Comparison of ENCODE assay signal across 30 cellular contexts in genomic region chr2:21020031-21020667, GRCh38. TPM values are rescaled to one million over a fixed set of nuclear protein-coding genes. Genes with fewer than 3 reads are reported as not detected.
"Had no signal": no experiment of that assay in that cellular context is flagged by ENCODE, and none has a peak within 500 bp of the region (broad histone marks: within the 10 kb centered on the region; RNA-seq: fewer than 3 reads in every experiment).

No MANE protein-coding gene starts in this region.

- H3K9me3 ChIP-seq: ascending aorta, breast epithelium, colonic mucosa, esophagus muscularis mucosa, gastroesophageal sphincter had no signal

- ATAC-seq: activated naive CD4-positive, alpha-beta T cell treated with anti-CD3 and anti-CD28 coated beads, Interleukin-2, amount 50 U/mL, for 72 hours; activated T-cell treated with anti-CD3 and anti-CD28 coated beads, Interleukin-2, amount 50 U/mL, for 72 hours; foreskin keratinocyte; gastroesophageal sphincter; WTC11 had no signal

- H3K4me3 ChIP-seq: ascending aorta, breast epithelium, cardiac muscle cell, colonic mucosa, dorsolateral prefrontal cortex, esophagus muscularis mucosa, gastroesophageal sphincter had no signal

- H3K27me3 ChIP-seq: ascending aorta, breast epithelium, colonic mucosa, esophagus muscularis mucosa, gastroesophageal sphincter had no signal

- H3K36me3 ChIP-seq: ascending aorta, breast epithelium, cardiac muscle cell, colonic mucosa, gastroesophageal sphincter had no signal

- H3K4me1 ChIP-seq: ascending aorta, breast epithelium, colonic mucosa, esophagus muscularis mucosa, foreskin keratinocyte, gastroesophageal sphincter had no signal

- H3K27ac ChIP-seq: ascending aorta, breast epithelium, cardiac muscle cell, colonic mucosa, dorsolateral prefrontal cortex, esophagus muscularis mucosa, foreskin keratinocyte, gastroesophageal sphincter, VCaP had no signal

- DNase-seq: activated CD4-positive, alpha-beta memory T cell treated with anti-CD3 and anti-CD28 coated beads, Interleukin-2, amount 10 ng/mL, durations not matched to agents 7 days and 5 days; activated CD4-positive, alpha-beta T cell treated with anti-CD3 and anti-CD28 coated beads for 1 hour; activated CD4-positive, alpha-beta T cell treated with anti-CD3 and anti-CD28 coated beads for 4 hours; activated CD4-positive, alpha-beta T cell treated with anti-CD3 and anti-CD28 coated beads, Interleukin-2, amount 10 ng/mL, durations not matched to agents 7 days and 5 days; activated CD4-positive, alpha-beta T cell treated with anti-CD3 and anti-CD28 coated beads, Interleukin-2, amount 50 U/mL, for 4 hours; activated CD8-positive, alpha-beta memory T cell treated with anti-CD3 and anti-CD28 coated beads, Interleukin-2, amount 50 U/mL, for 48 hours; activated gamma-delta T cell; activated naive CD4-positive, alpha-beta T cell; activated naive CD4-positive, alpha-beta T cell treated with anti-CD3 and anti-CD28 coated beads, Interleukin-2, amount 10 ng/mL, durations not matched to agents 7 days and 5 days; activated naive CD8-positive, alpha-beta T cell treated with anti-CD3 and anti-CD28 coated beads, Interleukin-2, amount 10 ng/mL, durations not matched to agents 7 days and 5 days; activated T-cell treated with anti-CD3 and anti-CD28 coated beads for 4 hours; activated T-cell treated with anti-CD3 and anti-CD28 coated beads, Interleukin-2, amount 50 U/mL, for 24 hours; activated T-cell treated with anti-CD3 and anti-CD28 coated beads, Interleukin-2, amount 50 U/mL, for 72 hours; central memory CD4-positive, alpha-beta T cell; cerebellar nuclear complex; colonic mucosa; dorsolateral prefrontal cortex; effector memory CD4-positive, alpha-beta T cell; erythroblast; foreskin keratinocyte; T-helper 2 cell had no signal

RNA-seq across cellular contexts. Expression of gene APOB, which starts 23.7 kb away (rescaled TPM):
- total RNA-seq: activated CD4-positive, alpha-beta memory T cell treated with anti-CD3 and anti-CD28 coated beads, Interleukin-2, amount 10 ng/mL, durations not matched to agents 7 days and 5 days; activated CD4-positive, alpha-beta T cell treated with anti-CD3 and anti-CD28 coated beads, Interleukin-2, amount 10 ng/mL, durations not matched to agents 7 days and 5 days; activated naive CD4-positive, alpha-beta T cell treated with anti-CD3 and anti-CD28 coated beads, Interleukin-2, amount 50 U/mL, for 72 hours; activated naive CD8-positive, alpha-beta T cell treated with anti-CD3 and anti-CD28 coated beads, Interleukin-2, amount 10 ng/mL, durations not matched to agents 7 days and 5 days; activated T-cell treated with anti-CD3 and anti-CD28 coated beads, Interleukin-2, amount 50 U/mL, for 72 hours; foreskin keratinocyte; T-helper 1 cell treated with Interleukin-12 subunit alpha and Interleukin-12 subunit beta and Interleukin-4 antibody, amounts not matched to agents 30 ng/mL and 1 ng/mL, for 36 hours had no signal
- polyA plus RNA-seq: foreskin keratinocyte had no signal
